15 cellular contexts compared by ENCODE assay signal in the genomic region with DNA sequence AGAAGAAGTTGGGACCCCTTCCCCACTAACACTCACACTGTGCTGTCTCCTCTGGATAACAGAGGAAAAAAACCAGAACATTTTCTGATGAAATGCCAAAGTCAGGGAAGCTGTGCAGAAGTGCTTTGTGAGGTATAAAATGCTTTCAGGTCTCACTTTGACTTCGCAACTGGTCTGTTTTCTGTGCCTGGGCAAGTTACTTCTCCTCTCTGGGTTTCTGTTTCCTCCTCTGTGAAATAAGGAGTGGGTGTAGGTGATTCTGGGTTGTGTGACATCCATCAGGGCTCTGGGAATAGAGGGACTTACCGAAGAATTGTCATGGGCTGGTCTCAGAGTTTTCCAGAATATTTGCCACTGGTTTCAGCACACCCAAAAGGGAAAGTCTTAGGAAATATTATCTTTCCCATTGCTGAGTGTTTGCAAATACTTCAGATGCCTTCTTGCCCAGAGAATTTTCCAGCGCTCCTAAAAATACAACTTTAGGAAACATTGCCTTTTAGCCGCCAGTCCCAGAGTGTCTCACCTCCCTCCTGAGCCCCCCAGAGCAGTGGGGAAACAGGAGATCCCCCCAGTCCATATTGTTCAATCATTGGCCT.
DNase-seq lines count a peak whose midpoint lies in the region; ATAC-seq and TF ChIP-seq lines count a peak whose summit lies in the region.
"Had no signal": no experiment of that assay in that cellular context is flagged by ENCODE, and none has a peak within 500 bp of the region (broad histone marks: within the 10 kb centered on the region; RNA-seq: fewer than 3 reads in every experiment).

No MANE protein-coding gene starts in this region.

- H2AK9ac ChIP-seq in IMR-90 (replicated peaks; ENCODE audit: low read depth, low read length, poor library complexity) = no peak overlapping the region

- TF ChIP-seq CTCF in IMR-90 (conservative IDR thresholded peaks at IDR 0.05; ENCODE audit: low read depth, low read length) (no peak), natural killer cell (IDR thresholded peaks at IDR 0.05) (no peak), dorsolateral prefrontal cortex (IDR thresholded peaks at IDR 0.05 in 54 of 56, conservative IDR thresholded peaks at IDR 0.05 in 2 of 56; ENCODE audit: low read depth in 1 of 56, partially characterized antibody in 56 of 56) (no peak), OCI-LY7 (conservative IDR thresholded peaks at IDR 0.05; ENCODE audit: low read length) (no peak), CD14-positive monocyte (IDR thresholded peaks at IDR 0.05) (no peak)

- no peak for DNase-seq in IMR-90
- DNase-seq in astrocyte of the hippocampus (ENCODE audit: low read depth, low spot score) = peak; percentile 47
- DNase-seq in natural killer cell = no peak
- no peak for DNase-seq in dorsolateral prefrontal cortex
- DNase-seq in OCI-LY7 (ENCODE audit: low spot score) = no peak
- DNase-seq in CD14-positive monocyte (ENCODE audit: low spot score) = no peak
- DNase-seq: activated CD8-positive, alpha-beta memory T cell treated with anti-CD3 and anti-CD28 coated beads, Interleukin-2, amount 50 U/mL, for 48 hours; GDM1; NCI-H1694 treated with DMSO at 0.1 percent for 48 hours; psoas muscle; stimulated activated CD4-positive, alpha-beta T cell treated with anti-CD3 and anti-CD28 coated beads, Interleukin-4, amount 100 ng/mL, for 4 hours had no signal

- no peak overlapping the region for H3K4ac ChIP-seq in IMR-90 (ENCODE audit: low read depth, low read length)

- H3K9me3 Mint-ChIP-seq in natural killer cell (no peaks in the 10 kb centered on the region), CD14-positive monocyte (no peaks in the 10 kb centered on the region)
- H3K9me3 Mint-ChIP-seq: GM23338 had no signal

- H3K27me3 ChIP-seq in BLaER1 (peaks cover 31% of the 10 kb centered on the region), IMR-90 (ENCODE audit: control insufficient read depth, insufficient read depth, low read length) (peaks cover 14% of the 10 kb centered on the region), dorsolateral prefrontal cortex (no peaks in the 10 kb centered on the region)
- H3K27me3 ChIP-seq: suprapubic skin had no signal

- dilution Hi-C loops in IMR-90 (cut with HindIII; ENCODE audit: low sequenced_read_pairs, unreplicated experiment) = no loop called here

- no peaks in the 10 kb centered on the region for H3K9me1 ChIP-seq in IMR-90 (ENCODE audit: insufficient read depth, low read length)

- TF ChIP-seq RAD21 in IMR-90 (IDR thresholded peaks at IDR 0.05; ENCODE audit: low read length) = no peak

- H2BK120ac ChIP-seq in IMR-90 (ENCODE audit: low read depth, low read length) = no peak overlapping the region

- no peak overlapping the region for H4K5ac ChIP-seq in IMR-90 (ENCODE audit: low read depth, low read length)

- H3K36me3 ChIP-seq in BLaER1 (no peaks in the 10 kb centered on the region), IMR-90 (ENCODE audit: control insufficient read depth, insufficient read depth, low read length) (no peaks in the 10 kb centered on the region), OCI-LY7 (ENCODE audit: insufficient read depth, low read length) (no peaks in the 10 kb centered on the region)
- H3K36me3 ChIP-seq: suprapubic skin had no signal

- H3K4me3 Mint-ChIP-seq in natural killer cell (peak overlapping the region; percentile 92), CD14-positive monocyte (peak overlapping the region in 1 of 2 donors; percentile 16)
- H3K4me3 Mint-ChIP-seq: GM23338 had no signal

- no peaks in the 10 kb centered on the region for H3K79me1 ChIP-seq in IMR-90 (ENCODE audit: low read depth in 1 of 2, low read length in 2 of 2)

- BruUV-seq in IMR-90 (replicated peaks; lab: Mats Ljungman, UMichigan) (no TSS peak), OCI-LY7 (replicated peaks; lab: Mats Ljungman, UMichigan) (no TSS peak)

- intact Hi-C loops in IMR-90 (cut with micrococcal nuclease) = no loop called here
- intact Hi-C loops in natural killer cell (cut with micrococcal nuclease) = no loop called here
- intact Hi-C loops in dorsolateral prefrontal cortex (cut with DNase I) = no loop called here
- intact Hi-C loops in OCI-LY7 (cut with micrococcal nuclease; ENCODE audit: unreplicated experiment) = no loop called here
- intact Hi-C loops in CD14-positive monocyte (cut with micrococcal nuclease) = no loop called here

- H2AFZ ChIP-seq in IMR-90 (replicated peaks; ENCODE audit: low read length, poor library complexity) (no peak overlapping the region), OCI-LY7 (ENCODE audit: low read length) (no peak overlapping the region)
- H2AFZ ChIP-seq: GM23338 had no signal

- no peak overlapping the region for H3K14ac ChIP-seq in IMR-90 (replicated peaks; ENCODE audit: low read depth, low read length)

- H3K9ac ChIP-seq in BLaER1 (no peak overlapping the region), IMR-90 (ENCODE audit: low read depth, low read length) (no peak overlapping the region)

- no peak overlapping the region for H3K56ac ChIP-seq in IMR-90 (ENCODE audit: extremely low read depth, insufficient read depth, low read length)

- no peak overlapping the region for H2BK15ac ChIP-seq in IMR-90 (ENCODE audit: low read depth, low read length)

- no peak overlapping the region for H4K91ac ChIP-seq in IMR-90 (ENCODE audit: insufficient read depth, low read depth, low read length)

- H3K4me1 ChIP-seq in BLaER1 = peaks cover 59% of the 10 kb centered on the region
- H3K4me1 ChIP-seq in IMR-90 (ENCODE audit: control insufficient read depth, insufficient read depth, low read length) = no peaks in the 10 kb centered on the region
- H3K4me1 ChIP-seq in OCI-LY7 (ENCODE audit: insufficient read depth, low read length, poor library complexity, severe bottlenecking) = no peaks in the 10 kb centered on the region

- no peaks in the 10 kb centered on the region for H3K9me3 ChIP-seq in BLaER1
- H3K9me3 ChIP-seq in IMR-90 (ENCODE audit: control insufficient read depth, insufficient read depth, low read length) = no peaks in the 10 kb centered on the region
- H3K9me3 ChIP-seq in OCI-LY7 (ENCODE audit: low read length) = no peaks in the 10 kb centered on the region
- H3K9me3 ChIP-seq: psoas muscle, suprapubic skin had no signal

- no peak overlapping the region for H2BK5ac ChIP-seq in IMR-90 (ENCODE audit: low read depth, low read length, poor library complexity, severe bottlenecking)

- no peaks in the 10 kb centered on the region for H3K79me2 ChIP-seq in OCI-LY7 (ENCODE audit: insufficient read depth, low read depth, low read length)

- TF ChIP-seq POLR2A in IMR-90 (IDR thresholded peaks at IDR 0.05; ENCODE audit: low read depth, low read length) = no peak

- no peak overlapping the region for H3K18ac ChIP-seq in IMR-90 (ENCODE audit: low read depth, low read length)

- H3K36me3 Mint-ChIP-seq in natural killer cell (no peaks in the 10 kb centered on the region), CD14-positive monocyte (no peaks in the 10 kb centered on the region)

- H3K4me1 Mint-ChIP-seq in natural killer cell (peaks cover 71 to 94% of the 10 kb centered on the region in 2 donors), CD14-positive monocyte (peaks cover 9% of the 10 kb centered on the region)

- H2AK5ac ChIP-seq in IMR-90 (ENCODE audit: low read depth, low read length) = no peak overlapping the region

- no peaks in the 10 kb centered on the region for H4K20me1 ChIP-seq in BLaER1
- no peaks in the 10 kb centered on the region for H4K20me1 ChIP-seq in IMR-90 (ENCODE audit: insufficient read depth, low read length)
- H4K20me1 ChIP-seq in OCI-LY7 (ENCODE audit: insufficient read depth, low read length) = no peaks in the 10 kb centered on the region

- H3K27ac Mint-ChIP-seq in natural killer cell = peak overlapping the region; percentile 92
- H3K27ac Mint-ChIP-seq in CD14-positive monocyte = no peak overlapping the region
- H3K27ac Mint-ChIP-seq: GM23338 had no signal

- no peak overlapping the region for H3K4me3 ChIP-seq in BLaER1
- H3K4me3 ChIP-seq in IMR-90 (ENCODE audit: insufficient read depth, low read depth, low read length) = no peak overlapping the region
- peak overlapping the region in 7 of 59 donors; percentile 0 to 39 (median 12) for H3K4me3 ChIP-seq in dorsolateral prefrontal cortex
- H3K4me3 ChIP-seq in OCI-LY7 (ENCODE audit: low read depth, low read length, poor library complexity, severe bottlenecking) = no peak overlapping the region
- H3K4me3 ChIP-seq: GM23338, suprapubic skin had no signal

- no peak overlapping the region for H4K8ac ChIP-seq in IMR-90 (ENCODE audit: low read depth in 2 of 2, low read length in 2 of 2)

- CTCF ChIA-PET in IMR-90 (lab: Yijun Ruan, JAX) (no interaction called here), OCI-LY7 (lab: Charles Lee; ENCODE audit: unreplicated experiment) (no interaction called here)

- H3K4me2 ChIP-seq in BLaER1 (peak overlapping the region; percentile 85), IMR-90 (ENCODE audit: low read depth, low read length) (no peak overlapping the region), OCI-LY7 (ENCODE audit: low read length) (no peak overlapping the region)
- H3K4me2 ChIP-seq: GM23338 had no signal

- no peaks in the 10 kb centered on the region for H3K9me2 ChIP-seq in OCI-LY7 (ENCODE audit: insufficient read depth, low read length)

- 40% methylated on average over 1 of the region's 4 CpGs; no CpG with 5 or more reads in 1 of the 2 experiments for whole genome bisulfite sequencing in IMR-90 (ENCODE audit: extremely low coverage in 2 of 2, insufficient read length in 1 of 2), 2 experiments

- peak; percentile 56 for ATAC-seq in IMR-90 (ENCODE audit: low read depth)
- no peak for ATAC-seq in natural killer cell
- no peak for ATAC-seq in SK-N-SH treated with all-trans-retinoic acid at 6 μM for 48 hours

- no peak overlapping the region for H3K23ac ChIP-seq in IMR-90 (ENCODE audit: low read depth, low read length)

- no peak overlapping the region for H3K27ac ChIP-seq in BLaER1
- H3K27ac ChIP-seq in IMR-90 (ENCODE audit: insufficient read depth, low read length) = no peak overlapping the region
- H3K27ac ChIP-seq in dorsolateral prefrontal cortex = peak overlapping the region in 15 of 59 donors; percentile 2 to 56 (median 27)
- H3K27ac ChIP-seq in OCI-LY7 (ENCODE audit: low read depth, low read length, poor library complexity, severe bottlenecking) = no peak overlapping the region
- H3K27ac ChIP-seq: psoas muscle, suprapubic skin had no signal

- in situ Hi-C loops in IMR-90 (cut with MboI; ENCODE audit: low sequenced_read_pairs) = no loop called here

- POLR2A ChIA-PET in IMR-90 (lab: Charles Lee; ENCODE audit: unreplicated experiment) (no interaction called here), OCI-LY7 (lab: Charles Lee) (no interaction called here)

- H3K27me3 Mint-ChIP-seq in natural killer cell (ENCODE audit: low read depth in 2 of 2) = no peaks in the 10 kb centered on the region
- H3K27me3 Mint-ChIP-seq in CD14-positive monocyte (ENCODE audit: low read depth in 3 of 3) = peaks cover 25 to 40% (median 27%) of the 10 kb centered on the region in 3 donors

- no peak overlapping the region for H2BK20ac ChIP-seq in IMR-90 (ENCODE audit: low read depth, low read length)

TF ChIP-seq in IMR-90, 13 proteins besides CTCF, POLR2A, EP300 and RAD21 (continues in another document):
- TF ChIP-seq MAZ (IDR thresholded peaks at IDR 0.05; ENCODE audit: borderline replicate concordance, low read depth, low read length) = no peak

TF ChIP-seq in SK-N-SH treated with all-trans-retinoic acid at 6 μM for 48 hours, 23 proteins besides CTCF, POLR2A, EP300 and RAD21 (continues in another document):
- TF ChIP-seq SNAI2 (CRISPR knock-in tag; IDR thresholded peaks at IDR 0.05) (no peak), GLIS3 (CRISPR knock-in tag; IDR thresholded peaks at IDR 0.05) (no peak)

Comparison
In these comparisons a context has a peak if more than half of its experiments do, and no peak if none do; other contexts are left out.
1. H3K27ac Mint-ChIP-seq: peak in natural killer cell (2 of 2); none in CD14-positive monocyte (0 of 7).